In genomic region chr4:134078230-134078914, GRCh38 we compare ENCODE assay signal across 17 cellular contexts.
DNase-seq lines count a peak whose midpoint lies in the region; ATAC-seq and TF ChIP-seq lines count a peak whose summit lies in the region.
"Had no signal": no experiment of that assay in that cellular context is flagged by ENCODE, and none has a peak within 500 bp of the region (broad histone marks: within the 10 kb centered on the region; RNA-seq: fewer than 3 reads in every experiment).

No MANE protein-coding gene starts in this region.

- DNase-seq in HFFc6 (no peak), pons (ENCODE audit: low spot score) (no peak), HuH-7.5 (ENCODE audit: low spot score) (no peak)
- DNase-seq: activated CD8-positive, alpha-beta T cell treated with anti-CD3 and anti-CD28 coated beads for 36 hours; activated naive CD4-positive, alpha-beta T cell treated with anti-CD3 and anti-CD28 coated beads for 36 hours; CD8-positive, alpha-beta T cell; hippocampal formation; left ventricle myocardium inferior; NCI-H446 treated with DMSO at 0.1 percent for 48 hours; T-helper 9 cell had no signal

- H3K4me1 Mint-ChIP-seq in HFFc6 (ENCODE audit: low read depth): 0 out of 2 replicates have a peak, but pooled peaks cover 9% of the 10 kb centered on the region

- TF ChIP-seq CTCF in HFFc6 (IDR thresholded peaks at IDR 0.05): no peak

- no peaks in the 10 kb centered on the region for H3K27me3 Mint-ChIP-seq in HFFc6 (ENCODE audit: insufficient read depth)
- H3K27me3 Mint-ChIP-seq: activated CD8-positive, alpha-beta T cell treated with anti-CD3 and anti-CD28 coated beads for 36 hours; natural killer cell treated with Interleukin-12 subunit alpha and Interleukin-12 subunit beta and Interleukin-15 and Interleukin-18, amount 100 ng/mL, for 72 hours had no signal

- peak overlapping the region; percentile 30 to 41 for H3K4me3 ChIP-seq in muscle layer of duodenum (ENCODE audit: low read depth in 1 of 2, low read length in 2 of 2)
- H3K4me3 ChIP-seq: left ventricle myocardium inferior, suprapubic skin had no signal

- H3K9me3 Mint-ChIP-seq in HFFc6: no peaks in the 10 kb centered on the region; the same call in 1 of the 2 replicates
- H3K9me3 Mint-ChIP-seq: activated naive CD4-positive, alpha-beta T cell treated with anti-CD3 and anti-CD28 coated beads for 36 hours had no signal

- H3K27me3 ChIP-seq in muscle layer of duodenum (ENCODE audit: low read depth, low read length): no peaks in the 10 kb centered on the region
- H3K27me3 ChIP-seq: suprapubic skin had no signal

- no peaks in the 10 kb centered on the region for H3K36me3 Mint-ChIP-seq in HFFc6 (ENCODE audit: low read depth)
- H3K36me3 Mint-ChIP-seq: CD8-positive, alpha-beta T cell; natural killer cell treated with Interleukin-12 subunit alpha and Interleukin-12 subunit beta and Interleukin-15 and Interleukin-18, amount 100 ng/mL, for 72 hours had no signal

- ATAC-seq in GM18867 (IDR thresholded peaks at IDR 0.05; ENCODE audit: unreplicated experiment): peak; percentile 95
- peak; percentile 65 for ATAC-seq in HG03442 (IDR thresholded peaks at IDR 0.05; ENCODE audit: unreplicated experiment)
- no peak for ATAC-seq in HG03521 (IDR thresholded peaks at IDR 0.05; ENCODE audit: unreplicated experiment)
- ATAC-seq: activated CD8-positive, alpha-beta T cell treated with anti-CD3 and anti-CD28 coated beads for 36 hours; CD8-positive, alpha-beta T cell; natural killer cell treated with Interleukin-12 subunit alpha and Interleukin-12 subunit beta and Interleukin-15 and Interleukin-18, amount 100 ng/mL, for 72 hours; sciatic nerve had no signal

- H3K27ac Mint-ChIP-seq in HFFc6: no peak overlapping the region
- H3K27ac Mint-ChIP-seq: activated CD8-positive, alpha-beta T cell treated with anti-CD3 and anti-CD28 coated beads for 36 hours; activated naive CD4-positive, alpha-beta T cell treated with anti-CD3 and anti-CD28 coated beads for 36 hours; CD8-positive, alpha-beta T cell; natural killer cell treated with Interleukin-12 subunit alpha and Interleukin-12 subunit beta and Interleukin-15 and Interleukin-18, amount 100 ng/mL, for 72 hours had no signal

- H3K36me3 ChIP-seq in muscle layer of duodenum (ENCODE audit: control insufficient read depth in 1 of 2, insufficient read depth in 2 of 2, low read length in 2 of 2): no peaks in the 10 kb centered on the region
- H3K36me3 ChIP-seq: left ventricle myocardium inferior, suprapubic skin had no signal

- H3K9me3 ChIP-seq in muscle layer of duodenum (ENCODE audit: control insufficient read depth in 1 of 2, low read length in 2 of 2): no peaks in the 10 kb centered on the region
- H3K9me3 ChIP-seq: left ventricle myocardium inferior, suprapubic skin had no signal

- H3K4me1 ChIP-seq in muscle layer of duodenum (ENCODE audit: control insufficient read depth in 1 of 2, insufficient read depth in 2 of 2, low read length in 2 of 2): no peaks in the 10 kb centered on the region
- H3K4me1 ChIP-seq: left ventricle myocardium inferior, suprapubic skin had no signal

- peak overlapping the region; percentile 78 for H3K4me3 Mint-ChIP-seq in HFFc6
- H3K4me3 Mint-ChIP-seq: activated CD8-positive, alpha-beta T cell treated with anti-CD3 and anti-CD28 coated beads for 36 hours; activated naive CD4-positive, alpha-beta T cell treated with anti-CD3 and anti-CD28 coated beads for 36 hours; CD8-positive, alpha-beta T cell; natural killer cell treated with Interleukin-12 subunit alpha and Interleukin-12 subunit beta and Interleukin-15 and Interleukin-18, amount 100 ng/mL, for 72 hours had no signal

- no peak overlapping the region for H3K27ac ChIP-seq in muscle layer of duodenum (ENCODE audit: low read length)
- H3K27ac ChIP-seq: left ventricle myocardium inferior, suprapubic skin had no signal
